ENCODE assay signal across 2 cellular contexts in genomic region chr10:43312612-43313011, GRCh38.
TF ChIP-seq lines count a peak whose summit lies in the region.

No MANE protein-coding gene starts in this region.

TF ChIP-seq in GM23338, 12 proteins besides CTCF, POLR2A, EP300 and RAD21:
- TF ChIP-seq STAT1 (IDR thresholded peaks at IDR 0.05; ENCODE audit: unreplicated experiment): no peak
- TF ChIP-seq POLR2AphosphoS5 (IDR thresholded peaks at IDR 0.05; ENCODE audit: low read depth): no peak
- no peak for TF ChIP-seq ZNF331 (CRISPR knock-in tag; IDR thresholded peaks at IDR 0.05; ENCODE audit: low read depth)
- TF ChIP-seq ZNF462 (CRISPR knock-in tag; IDR thresholded peaks at IDR 0.05): no peak
- TF ChIP-seq ETS1 (IDR thresholded peaks at IDR 0.05): no peak
- no peak for TF ChIP-seq JUNB (IDR thresholded peaks at IDR 0.05; ENCODE audit: unreplicated experiment)
- TF ChIP-seq NANOG (IDR thresholded peaks at IDR 0.05; ENCODE audit: borderline replicate concordance): no peak
- TF ChIP-seq REST (IDR thresholded peaks at IDR 0.05; ENCODE audit: unreplicated experiment): no peak
- no peak for TF ChIP-seq EZH2phosphoT487 (IDR thresholded peaks at IDR 0.05; ENCODE audit: unreplicated experiment)
- no peak for TF ChIP-seq EZH2 (IDR thresholded peaks at IDR 0.05; ENCODE audit: low read depth, unreplicated experiment)
- TF ChIP-seq ZNF114 (CRISPR knock-in tag; IDR thresholded peaks at IDR 0.05): no peak
- TF ChIP-seq CREB1 (CRISPR knock-in tag; IDR thresholded peaks at IDR 0.05; ENCODE audit: low read depth): no peak

TF ChIP-seq in K562, 482 proteins besides CTCF, POLR2A, EP300 and RAD21:
- TF ChIP-seq BMI1 (IDR thresholded peaks at IDR 0.05; ENCODE audit: low read length): no peak
- no peak for TF ChIP-seq LARP7 (IDR thresholded peaks at IDR 0.05)
- TF ChIP-seq MNT (conservative IDR thresholded peaks at IDR 0.05): no peak
- no peak for TF ChIP-seq CCAR2 (IDR thresholded peaks at IDR 0.05; ENCODE audit: low read depth, low read length)
- TF ChIP-seq SAFB (IDR thresholded peaks at IDR 0.05; ENCODE audit: borderline replicate concordance, low read depth, low read length): no peak
- no peak for TF ChIP-seq ZNF592 (IDR thresholded peaks at IDR 0.05)
- TF ChIP-seq CTCFL (IDR thresholded peaks at IDR 0.05; ENCODE audit: borderline replicate concordance, insufficient read depth, low read depth, low read length, poor library complexity, severe bottlenecking): peak; percentile 30
- peak; percentile 96 for TF ChIP-seq KLF1 (tag; IDR thresholded peaks at IDR 0.05)
- no peak for TF ChIP-seq ZNF263 (CRISPR knock-in tag; IDR thresholded peaks at IDR 0.05; ENCODE audit: borderline replicate concordance)
- TF ChIP-seq JUN (IDR thresholded peaks at IDR 0.05; ENCODE audit: borderline replicate concordance, low read depth, low read length): no peak
- TF ChIP-seq JUN (CRISPR knock-in tag; IDR thresholded peaks at IDR 0.05; ENCODE audit: borderline replicate concordance): no peak
- no peak for TF ChIP-seq TSHZ1 (CRISPR knock-in tag; IDR thresholded peaks at IDR 0.05)
- TF ChIP-seq NCOA4 (IDR thresholded peaks at IDR 0.05; ENCODE audit: partially characterized antibody): no peak
- TF ChIP-seq KLF6 (CRISPR knock-in tag; IDR thresholded peaks at IDR 0.05; ENCODE audit: borderline replicate concordance): peak; percentile 27; the same call in 1 of the 2 replicates
- no peak for TF ChIP-seq SREBF1 (IDR thresholded peaks at IDR 0.05; ENCODE audit: borderline replicate concordance, low read depth, low read length)
- TF ChIP-seq CREB1 (IDR thresholded peaks at IDR 0.05): no peak
- TF ChIP-seq CREB1 (CRISPR knock-in tag; IDR thresholded peaks at IDR 0.05): no peak
- TF ChIP-seq REST (CRISPR knock-in tag; IDR thresholded peaks at IDR 0.05; ENCODE audit: low read depth): no peak
- TF ChIP-seq RBM22 (IDR thresholded peaks at IDR 0.05; ENCODE audit: low read depth, low read length, poor library complexity, severe bottlenecking): no peak
- TF ChIP-seq KHSRP (IDR thresholded peaks at IDR 0.05): no peak
- no peak for TF ChIP-seq HMBOX1 (IDR thresholded peaks at IDR 0.05)
- peak; percentile 29; the same call in 1 of the 2 replicates for TF ChIP-seq CTBP1 (IDR thresholded peaks at IDR 0.05; ENCODE audit: borderline replicate concordance)
- no peak for TF ChIP-seq ZNF224 (CRISPR knock-in tag; IDR thresholded peaks at IDR 0.05)
- peak; percentile 37; the same call in 1 of the 2 replicates for TF ChIP-seq SMC3 (conservative IDR thresholded peaks at IDR 0.05; ENCODE audit: insufficient read depth, low read depth, low read length)
- no peak for TF ChIP-seq HMG20A (CRISPR knock-in tag; conservative IDR thresholded peaks at IDR 0.05)
- no peak for TF ChIP-seq ADNP (tag; IDR thresholded peaks at IDR 0.05)
- no peak for TF ChIP-seq SP2 (IDR thresholded peaks at IDR 0.05; ENCODE audit: extremely low read depth, low read depth, low read length, poor library complexity, severe bottlenecking)
